Comparison of ENCODE assay signal across 8 cellular contexts in genomic region chr6:132300323-132300949, GRCh38.
A peak's percentile ranks its signal among the peaks of the same experiment; 100 is the strongest.
DNase-seq lines count a peak whose midpoint lies in the region; ATAC-seq and TF ChIP-seq lines count a peak whose summit lies in the region.

No MANE protein-coding gene starts in this region.

- H3K27me3 ChIP-seq in esophagus muscularis mucosa: no peaks in the 10 kb centered on the region

- H3K36me3 ChIP-seq in esophagus muscularis mucosa: peaks cover 0 to 3% (median 0%) of the 10 kb centered on the region in 4 donors

- intact Hi-C loops in esophagus muscularis mucosa (cut with DNase I): no loop called here

- ATAC-seq in GM19438 (IDR thresholded peaks at IDR 0.05; ENCODE audit: low read depth, unreplicated experiment): peak; percentile 80
- ATAC-seq in HG03442 (IDR thresholded peaks at IDR 0.05; ENCODE audit: unreplicated experiment): peak; percentile 88

- TF ChIP-seq CTCF in esophagus muscularis mucosa (IDR thresholded peaks at IDR 0.05): peak; percentile 50 to 56 (median 55)

- H3K27ac ChIP-seq in esophagus muscularis mucosa (replicated peaks in 1 of 4): no peak overlapping the region

- TF ChIP-seq EP300 in esophagus muscularis mucosa (IDR thresholded peaks at IDR 0.05): no peak

- peak; percentile 59 for DNase-seq in NCI-H82 (lab: John Stamatoyannopoulos, UW)
- DNase-seq in NCI-H82 treated with DMSO at 0.1 percent for 48 hours (lab: John Stamatoyannopoulos, UW; ENCODE audit: unreplicated experiment): no peak
- peak; percentile 9 for DNase-seq in SHP77 treated with DMSO at 0.1 percent for 48 hours (lab: John Stamatoyannopoulos, UW)
- DNase-seq in esophagus muscularis mucosa (ENCODE audit: extremely low spot score): no peak
- DNase-seq in non-pigmented ciliary epithelial cell (ENCODE audit: low read depth): peak; percentile 24
- DNase-seq in effector CD4-positive, alpha-beta T cell: no peak

- no peak for TF ChIP-seq POLR2A in esophagus muscularis mucosa (IDR thresholded peaks at IDR 0.05; ENCODE audit: low read depth)

- 67% methylated on average over 4 of the region's 4 CpGs for WGBS in esophagus muscularis mucosa

- H3K4me3 ChIP-seq in esophagus muscularis mucosa: no peak overlapping the region

- H3K9me3 ChIP-seq in esophagus muscularis mucosa: no peaks in the 10 kb centered on the region

- no peaks in the 10 kb centered on the region for H3K4me1 ChIP-seq in esophagus muscularis mucosa

Comparison
In these comparisons a context has a peak if more than half of its experiments do, and no peak if none do; other contexts are left out.
1. DNase-seq: peak in NCI-H82 (single experiment), SHP77 treated with DMSO at 0.1 percent for 48 hours (single experiment) and non-pigmented ciliary epithelial cell (single experiment); none in NCI-H82 treated with DMSO at 0.1 percent for 48 hours (single experiment), esophagus muscularis mucosa (single experiment) and effector CD4-positive, alpha-beta T cell (single experiment).